23 cellular contexts compared by ENCODE assay signal in genomic region chr1:204703826-204704612, GRCh38. TPM values are rescaled to one million over a fixed set of nuclear protein-coding genes. Genes with fewer than 3 reads are reported as not detected.
"Had no signal": no experiment of that assay in that cellular context is flagged by ENCODE, and none has a peak within 500 bp of the region (broad histone marks: within the 10 kb centered on the region; RNA-seq: fewer than 3 reads in every experiment).

No MANE protein-coding gene starts in this region.

- H3K36me3 Mint-ChIP-seq: activated naive CD4-positive, alpha-beta T cell treated with anti-CD3 and anti-CD28 coated beads, Interleukin-2, amount 50 U/mL, for 24 hours; brain; natural killer cell treated with Interleukin-12 subunit alpha and Interleukin-12 subunit beta and Interleukin-15 and Interleukin-18, amount 100 ng/mL, for 72 hours; stimulated activated naive B cell treated with anti-CD40 and anti-IgM and Interleukin-4, amounts not matched to agents 10 μg/mL and 1 μg/mL and 100 μg/mL, for 72 hours had no signal

- H3K9me3 Mint-ChIP-seq: activated CD4-positive, alpha-beta T cell treated with anti-CD3 and anti-CD28 coated beads, Interleukin-2, amount 10 ng/mL, durations not matched to agents 7 days and 5 days; activated naive CD4-positive, alpha-beta T cell treated with anti-CD3 and anti-CD28 coated beads, Interleukin-2, amount 50 U/mL, for 24 hours; central memory CD8-positive, alpha-beta T cell; natural killer cell treated with Interleukin-12 subunit alpha and Interleukin-12 subunit beta and Interleukin-15 and Interleukin-18, amount 100 ng/mL, for 72 hours had no signal

- H3K27me3 ChIP-seq: uterus had no signal

- H3K36me3 ChIP-seq: heart right ventricle, left lung, uterus, WERI-Rb-1 had no signal

- H3K27ac ChIP-seq: coronary artery, epithelial cell of prostate, heart right ventricle, left lung, uterus, WERI-Rb-1 had no signal

- FAIRE-seq: kidney had no signal

- DNase-seq: activated CD4-positive, alpha-beta T cell treated with anti-CD3 and anti-CD28 coated beads, Interleukin-2, amount 10 ng/mL, durations not matched to agents 7 days and 5 days; activated CD4-positive, CD25-positive, alpha-beta regulatory T cell treated with anti-CD3 and anti-CD28 coated beads, Interleukin-2, amount 50 U/mL, for 72 hours; activated CD8-positive, alpha-beta T cell treated with anti-CD3 and anti-CD28 coated beads, Interleukin-2, amount 10 ng/mL, durations not matched to agents 7 days and 5 days; activated gamma-delta T cell treated with Interleukin-2 at 50 U/mL for 16 hours; activated T-cell treated with anti-CD3 and anti-CD28 coated beads, Interleukin-2, amount 50 U/mL, for 1 hour; heart right ventricle; kidney; left lung; retina; stimulated activated CD4-positive, alpha-beta T cell treated with anti-CD3 and anti-CD28 coated beads, Interleukin-2, amount 100 ng/mL, for 48 hours; stimulated activated CD8-positive, alpha-beta memory T cell treated with anti-CD3 and anti-CD28 coated beads, Interleukin-4, amount 100 ng/mL, for 48 hours; stimulated activated naive B cell treated with anti-CD40 and anti-IgM and Interleukin-4, amounts not matched to agents 10 μg/mL and 1 μg/mL and 100 μg/mL, for 72 hours; trophoblast cell; uterus; WERI-Rb-1 had no signal

- H3K27me3 Mint-ChIP-seq: activated naive CD4-positive, alpha-beta T cell treated with anti-CD3 and anti-CD28 coated beads, Interleukin-2, amount 50 U/mL, for 24 hours had no signal

- H3K4me3 ChIP-seq: coronary artery, heart right ventricle, left lung, lung, uterus had no signal

- H3K9me3 ChIP-seq: heart right ventricle, left lung, uterus had no signal

- H3K4me1 ChIP-seq: left lung, uterus had no signal

- H3K4me3 Mint-ChIP-seq: activated CD4-positive, alpha-beta T cell treated with anti-CD3 and anti-CD28 coated beads, Interleukin-2, amount 10 ng/mL, durations not matched to agents 7 days and 5 days; activated CD8-positive, alpha-beta T cell treated with anti-CD3 and anti-CD28 coated beads, Interleukin-2, amount 10 ng/mL, durations not matched to agents 7 days and 5 days; activated naive CD4-positive, alpha-beta T cell treated with anti-CD3 and anti-CD28 coated beads, Interleukin-2, amount 50 U/mL, for 24 hours; brain; central memory CD8-positive, alpha-beta T cell; natural killer cell treated with Interleukin-12 subunit alpha and Interleukin-12 subunit beta and Interleukin-15 and Interleukin-18, amount 100 ng/mL, for 72 hours; stimulated activated naive B cell treated with anti-CD40 and anti-IgM and Interleukin-4, amounts not matched to agents 10 μg/mL and 1 μg/mL and 100 μg/mL, for 72 hours had no signal

- ATAC-seq: activated CD8-positive, alpha-beta T cell treated with anti-CD3 and anti-CD28 coated beads, Interleukin-2, amount 10 ng/mL, durations not matched to agents 7 days and 5 days; left lung; natural killer cell treated with Interleukin-12 subunit alpha and Interleukin-12 subunit beta and Interleukin-15 and Interleukin-18, amount 100 ng/mL, for 72 hours; stimulated activated naive B cell treated with anti-CD40 and anti-IgM and Interleukin-4, amounts not matched to agents 10 μg/mL and 1 μg/mL and 100 μg/mL, for 72 hours had no signal

- H3K27ac Mint-ChIP-seq: activated CD4-positive, alpha-beta T cell treated with anti-CD3 and anti-CD28 coated beads, Interleukin-2, amount 10 ng/mL, durations not matched to agents 7 days and 5 days; activated CD8-positive, alpha-beta T cell treated with anti-CD3 and anti-CD28 coated beads, Interleukin-2, amount 10 ng/mL, durations not matched to agents 7 days and 5 days; activated naive CD4-positive, alpha-beta T cell treated with anti-CD3 and anti-CD28 coated beads, Interleukin-2, amount 50 U/mL, for 24 hours; natural killer cell treated with Interleukin-12 subunit alpha and Interleukin-12 subunit beta and Interleukin-15 and Interleukin-18, amount 100 ng/mL, for 72 hours; stimulated activated naive B cell treated with anti-CD40 and anti-IgM and Interleukin-4, amounts not matched to agents 10 μg/mL and 1 μg/mL and 100 μg/mL, for 72 hours had no signal

RNA-seq across cellular contexts. Expression of gene LRRN2, which starts 18.5 kb away (rescaled TPM):
- total RNA-seq: activated CD4-positive, alpha-beta T cell treated with anti-CD3 and anti-CD28 coated beads, Interleukin-2, amount 10 ng/mL, durations not matched to agents 7 days and 5 days; activated CD8-positive, alpha-beta T cell treated with anti-CD3 and anti-CD28 coated beads, Interleukin-2, amount 10 ng/mL, durations not matched to agents 7 days and 5 days; natural killer cell treated with Interleukin-12 subunit alpha and Interleukin-12 subunit beta and Interleukin-15 and Interleukin-18, amount 100 ng/mL, for 72 hours; T-helper 2 cell treated with Interferon-gamma antibody and Interleukin-4, amounts not matched to agents 100 ng/mL and 5 ng/mL, for 36 hours had no signal
